Comparison of ENCODE assay signal across 30 cellular contexts in genomic region chr1:239913141-239913585, GRCh38.
DNase-seq lines count a peak whose midpoint lies in the region; ATAC-seq, FAIRE-seq and TF ChIP-seq lines count a peak whose summit lies in the region.
"Had no signal": no experiment of that assay in that cellular context is flagged by ENCODE, and none has a peak within 500 bp of the region (broad histone marks: within the 10 kb centered on the region; RNA-seq: fewer than 3 reads in every experiment).

No MANE protein-coding gene starts in this region.

- H3K4me1 ChIP-seq in MM.1S (ENCODE audit: low read length), result peaks cover 64% of the 10 kb centered on the region
- H3K4me1 ChIP-seq in GM12878 (ENCODE audit: control insufficient read depth, insufficient read depth, low read length), result no peaks in the 10 kb centered on the region
- peaks cover 18% of the 10 kb centered on the region for H3K4me1 ChIP-seq in rectal smooth muscle tissue (ENCODE audit: control insufficient read depth, insufficient read depth, low read length)
- no peaks in the 10 kb centered on the region for H3K4me1 ChIP-seq in thyroid gland
- H3K4me1 ChIP-seq: left ventricle myocardium inferior had no signal

- no peak overlapping the region for H3K27ac Mint-ChIP-seq in HFFc6
- H3K27ac Mint-ChIP-seq: activated T-cell treated with anti-CD3 and anti-CD28 coated beads, Interleukin-2, amount 50 U/mL, for 24 hours; CD14-positive monocyte; dendritic cell treated with granulocyte-macrophage colony-stimulating factor and Interleukin-4, amounts not matched to agents 40 ng/mL and 50 ng/mL, for 4 days; nephron; type B pancreatic cell had no signal

- peak overlapping the region; percentile 75 for H3K9ac ChIP-seq in MM.1S (ENCODE audit: low read length)
- no peak overlapping the region for H3K9ac ChIP-seq in GM12878 (ENCODE audit: control insufficient read depth, insufficient read depth, low read length)
- no peak overlapping the region for H3K9ac ChIP-seq in rectal smooth muscle tissue (ENCODE audit: low read length)
- H3K9ac ChIP-seq: GM23248 had no signal

- peak overlapping the region; percentile 94 for H3K27ac ChIP-seq in MM.1S (ENCODE audit: low read length)
- no peak overlapping the region for H3K27ac ChIP-seq in GM12878 (ENCODE audit: control insufficient read depth, insufficient read depth)
- H3K27ac ChIP-seq in rectal smooth muscle tissue (ENCODE audit: low read depth, low read length), result peak overlapping the region; percentile 22
- no peak overlapping the region for H3K27ac ChIP-seq in thyroid gland
- H3K27ac ChIP-seq: GM23248, left ventricle myocardium inferior, VCaP had no signal

- H3K4me2 ChIP-seq in MM.1S (ENCODE audit: low read depth, low read length), result peak overlapping the region; percentile 85
- H3K4me2 ChIP-seq in GM12878 (ENCODE audit: control insufficient read depth, insufficient read depth), result no peak overlapping the region

- peaks cover 4% of the 10 kb centered on the region for H3K27me3 Mint-ChIP-seq in HFFc6 (ENCODE audit: insufficient read depth)
- H3K27me3 Mint-ChIP-seq: central memory CD8-positive, alpha-beta T cell; dendritic cell treated with granulocyte-macrophage colony-stimulating factor and Interleukin-4, amounts not matched to agents 40 ng/mL and 50 ng/mL, for 4 days had no signal

- in situ Hi-C loops in GM12878 (cut with MboI), result no loop called here

- H3K27me3 ChIP-seq in MM.1S (replicated peaks; ENCODE audit: insufficient read depth, low read length), result no peaks in the 10 kb centered on the region
- H3K27me3 ChIP-seq in GM12878 (replicated peaks in 1 of 2; ENCODE audit: control insufficient read depth in 2 of 2, insufficient read depth in 2 of 2, low read length in 1 of 2), result no peaks in the 10 kb centered on the region
- no peaks in the 10 kb centered on the region for H3K27me3 ChIP-seq in rectal smooth muscle tissue (ENCODE audit: control insufficient read depth, insufficient read depth, low read length)
- no peaks in the 10 kb centered on the region for H3K27me3 ChIP-seq in thyroid gland

- no peaks in the 10 kb centered on the region for H3K9me3 ChIP-seq in MM.1S (replicated peaks; ENCODE audit: insufficient read depth, low read length)
- no peaks in the 10 kb centered on the region for H3K9me3 ChIP-seq in GM12878 (replicated peaks; ENCODE audit: control insufficient read depth, insufficient read depth, low read length)
- no peaks in the 10 kb centered on the region for H3K9me3 ChIP-seq in thyroid gland
- H3K9me3 ChIP-seq: left ventricle myocardium inferior, mucosa of descending colon had no signal

- DNase-seq in HFFc6, result no peak
- peak; percentile 91 for DNase-seq in MM.1S
- no peak for DNase-seq in GM12878 (ENCODE audit: low read depth, low spot score)
- no peak for DNase-seq in activated CD4-positive, alpha-beta T cell treated with anti-CD3 and anti-CD28 coated beads for 1 hour
- no peak for DNase-seq in thyroid gland
- DNase-seq: activated CD4-positive, alpha-beta T cell treated with anti-CD3 and anti-CD28 coated beads for 48 hours; activated gamma-delta T cell treated with Interleukin-2 at 50 U/mL for 16 hours; activated T-cell treated with anti-CD3 and anti-CD28 coated beads, Interleukin-2, amount 50 U/mL, for 24 hours; DMS79 treated with DMSO at 0.1 percent for 48 hours; hippocampal formation; immature natural killer cell; left ventricle myocardium inferior; mucosa of descending colon; NCI-H1105; NCI-H1930; NCI-H526 treated with DMSO at 0.1 percent for 48 hours; small intestine; stimulated activated CD4-positive, alpha-beta T cell treated with anti-CD3 and anti-CD28 coated beads, Interleukin-1b, Interleukin-23, amount 100 ng/mL, for 48 hours; stimulated activated CD8-positive, alpha-beta memory T cell treated with anti-CD3 and anti-CD28 coated beads, Interleukin-4, amount 100 ng/mL, for 48 hours had no signal

- TF ChIP-seq CTCF in HFFc6 (IDR thresholded peaks at IDR 0.05), result no peak
- TF ChIP-seq CTCF in MM.1S (IDR thresholded peaks at IDR 0.05; ENCODE audit: low read length), result no peak
- TF ChIP-seq CTCF in GM12878 (IDR thresholded peaks at IDR 0.05 in 2 of 3, conservative IDR thresholded peaks at IDR 0.05 in 1 of 3; ENCODE audit: control insufficient read depth in 2 of 3, extremely low read depth in 1 of 3, insufficient read depth in 1 of 3, low read depth in 3 of 3, low read length in 3 of 3), result no peak
- no peak for TF ChIP-seq CTCF in thyroid gland (IDR thresholded peaks at IDR 0.05)

- H2AFZ ChIP-seq in MM.1S (ENCODE audit: low read length) (0 out of 2 replicates have a peak overlapping the region, but pooled peaks have one; percentile 14), GM12878 (ENCODE audit: control insufficient read depth, low read depth, low read length) (no peak overlapping the region)
- H2AFZ ChIP-seq: GM23248 had no signal

- peaks cover 61% of the 10 kb centered on the region for H3K4me1 Mint-ChIP-seq in HFFc6 (ENCODE audit: low read depth)
- H3K4me1 Mint-ChIP-seq: central memory CD8-positive, alpha-beta T cell; immature natural killer cell; nephron had no signal

- ATAC-seq in GM12878 (peak; percentile 56), GM19395 (IDR thresholded peaks at IDR 0.05; ENCODE audit: unreplicated experiment) (no peak)
- ATAC-seq: mucosa of descending colon had no signal

- H3F3A ChIP-seq in MM.1S (ENCODE audit: insufficient read depth, low read length), result peaks cover 52% of the 10 kb centered on the region

- POLR2A ChIA-PET in GM12878 (lab: Charles Lee), result no interaction called here

- peaks cover 10% of the 10 kb centered on the region for H3K36me3 ChIP-seq in MM.1S (replicated peaks; ENCODE audit: insufficient read depth, low read length)
- H3K36me3 ChIP-seq in GM12878 (ENCODE audit: control insufficient read depth in 2 of 2, insufficient read depth in 2 of 2, low read length in 1 of 2), result no peaks in the 10 kb centered on the region
- no peaks in the 10 kb centered on the region for H3K36me3 ChIP-seq in rectal smooth muscle tissue (ENCODE audit: control insufficient read depth, insufficient read depth, low read length)
- H3K36me3 ChIP-seq in thyroid gland, result no peaks in the 10 kb centered on the region
- H3K36me3 ChIP-seq: left ventricle myocardium inferior had no signal

- intact Hi-C loops in GM12878 (cut with micrococcal nuclease; ENCODE audit: unreplicated experiment) (no loop called here), thyroid gland (cut with DNase I) (no loop called here)

- TF ChIP-seq EP300 in GM12878 (IDR thresholded peaks at IDR 0.05; ENCODE audit: borderline replicate concordance in 1 of 2, control insufficient read depth in 1 of 2, low read depth in 2 of 2, low read length in 2 of 2), result no peak

- no peaks in the 10 kb centered on the region for H3K36me3 Mint-ChIP-seq in HFFc6 (ENCODE audit: low read depth)
- H3K36me3 Mint-ChIP-seq: CD14-positive monocyte, immature natural killer cell, type B pancreatic cell had no signal

- H3K4me3 Mint-ChIP-seq in HFFc6, result 0 out of 2 replicates have a peak overlapping the region, but pooled peaks have one; percentile 4
- H3K4me3 Mint-ChIP-seq: activated T-cell treated with anti-CD3 and anti-CD28 coated beads, Interleukin-2, amount 50 U/mL, for 24 hours; CD14-positive monocyte; central memory CD8-positive, alpha-beta T cell; dendritic cell treated with granulocyte-macrophage colony-stimulating factor and Interleukin-4, amounts not matched to agents 40 ng/mL and 50 ng/mL, for 4 days; immature natural killer cell; nephron; type B pancreatic cell had no signal

- H3K4me3 ChIP-seq in MM.1S (ENCODE audit: low read length), result peak overlapping the region; percentile 50
- no peak overlapping the region for H3K4me3 ChIP-seq in GM12878
- H3K4me3 ChIP-seq in rectal smooth muscle tissue (ENCODE audit: low read length), result no peak overlapping the region
- no peak overlapping the region for H3K4me3 ChIP-seq in thyroid gland (replicated peaks in 1 of 3)
- H3K4me3 ChIP-seq: GM23248, left ventricle myocardium inferior, mucosa of descending colon had no signal

- H4K20me1 ChIP-seq in MM.1S (ENCODE audit: insufficient read depth, low read length), result no peaks in the 10 kb centered on the region
- no peaks in the 10 kb centered on the region for H4K20me1 ChIP-seq in GM12878 (ENCODE audit: control insufficient read depth, insufficient read depth)

- no peak for FAIRE-seq in GM12878 (lab: Jason Lieb, UNC)
- FAIRE-seq: frontal cortex, GM18507, small intestine had no signal

- RAD21 ChIA-PET in GM12878 (lab: Charles Lee; ENCODE audit: unreplicated experiment), result no interaction called here

- SMC1A ChIA-PET in GM12878 (lab: Charles Lee; ENCODE audit: uncharacterized antibody, unreplicated experiment), result no interaction called here

- no peaks in the 10 kb centered on the region for H3K9me3 Mint-ChIP-seq in HFFc6
- H3K9me3 Mint-ChIP-seq: activated T-cell treated with anti-CD3 and anti-CD28 coated beads, Interleukin-2, amount 50 U/mL, for 24 hours; CD14-positive monocyte; central memory CD8-positive, alpha-beta T cell; dendritic cell treated with granulocyte-macrophage colony-stimulating factor and Interleukin-4, amounts not matched to agents 40 ng/mL and 50 ng/mL, for 4 days; immature natural killer cell; nephron; type B pancreatic cell had no signal

- H3K9me2 ChIP-seq in MM.1S (replicated peaks; ENCODE audit: insufficient read depth, low read length), result no peaks in the 10 kb centered on the region

- no peak for TF ChIP-seq RAD21 in GM12878 (IDR thresholded peaks at IDR 0.05; ENCODE audit: insufficient read depth, low read depth, low read length)

- TF ChIP-seq POLR2A in GM12878 (IDR thresholded peaks at IDR 0.05; ENCODE audit: low read depth, low read length) (no peak), thyroid gland (IDR thresholded peaks at IDR 0.05) (no peak)

- BruUV-seq in GM12878 (replicated peaks; lab: Mats Ljungman, UMichigan), result no TSS peak

- CTCF ChIA-PET in GM12878 (lab: Yijun Ruan, JAX), result no interaction called here

- H3K79me2 ChIP-seq in MM.1S (ENCODE audit: low read length), result 0 out of 2 replicates have a peak, but pooled peaks cover 5% of the 10 kb centered on the region
- H3K79me2 ChIP-seq in GM12878 (ENCODE audit: control insufficient read depth, insufficient read depth, low read length), result no peaks in the 10 kb centered on the region

- WGBS in GM12878 (ENCODE audit: insufficient coverage, insufficient replicate concordance, low lambda C conversion rate, missing lambda C conversion rate), result 1% methylated on average over 4 of the region's 4 CpGs
- WGBS in thyroid gland, 2 donors, result 76 to 82% methylated on average over 4 of the region's 4 CpGs

TF ChIP-seq in GM12878, 131 proteins besides CTCF, POLR2A, EP300 and RAD21 (continues in another document):
- TF ChIP-seq EZH2 (IDR thresholded peaks at IDR 0.05; ENCODE audit: borderline replicate concordance, control insufficient read depth, low read depth, low read length) (no peak), ZSCAN29 (IDR thresholded peaks at IDR 0.05) (no peak)

Comparison
In these comparisons a context has a peak if more than half of its experiments do, and no peak if none do; other contexts are left out.
1. H3K27ac ChIP-seq: peak in MM.1S (single experiment) and rectal smooth muscle tissue (single experiment); none in GM12878 (single experiment) and thyroid gland (0 of 3).